9 cellular contexts compared by ENCODE assay signal in genomic region chr2:69779258-69779989, GRCh38. TPM values are rescaled to one million over a fixed set of nuclear protein-coding genes. Genes with fewer than 3 reads are reported as not detected.
A peak's percentile ranks its signal among the peaks of the same experiment; 100 is the strongest.
DNase-seq lines count a peak whose midpoint lies in the region; ATAC-seq and TF ChIP-seq lines count a peak whose summit lies in the region.
"Had no signal": no experiment of that assay in that cellular context is flagged by ENCODE, and none has a peak within 500 bp of the region (broad histone marks: within the 10 kb centered on the region; RNA-seq: fewer than 3 reads in every experiment).

No MANE protein-coding gene starts in this region.

- peak overlapping the region; percentile 26 for H3K4me2 ChIP-seq in hepatocyte

- H3K27me3 ChIP-seq in hepatocyte (no peaks in the 10 kb centered on the region), skeletal muscle tissue (ENCODE audit: control insufficient read depth in 3 of 3, insufficient read depth in 3 of 3, low read length in 3 of 3) (no peaks in the 10 kb centered on the region)

- H3K9me3 ChIP-seq in hepatocyte (ENCODE audit: low read depth) (no peaks in the 10 kb centered on the region), skeletal muscle tissue (ENCODE audit: control insufficient read depth in 3 of 3, low read length in 3 of 3) (peaks cover 0 to 3% (median 0%) of the 10 kb centered on the region in 3 donors)

- H3K9ac ChIP-seq in skeletal muscle tissue (ENCODE audit: low read depth in 1 of 3, low read length in 3 of 3): no peak overlapping the region

- no peaks in the 10 kb centered on the region for H3K9me2 ChIP-seq in hepatocyte (replicated peaks; ENCODE audit: insufficient read depth)

- DNase-seq in HS-5 (ENCODE audit: low read depth) (peak; percentile 51), hepatocyte (ENCODE audit: low spot score) (peak; percentile 56), NCI-H1694 (lab: John Stamatoyannopoulos, UW) (no peak)
- DNase-seq: activated naive CD4-positive, alpha-beta T cell treated with anti-CD3 and anti-CD28 coated beads, Interleukin-2, amount 10 ng/mL, durations not matched to agents 7 days and 5 days; GDM1 had no signal

- peaks cover 20% of the 10 kb centered on the region for H3K79me2 ChIP-seq in hepatocyte

- peak overlapping the region; percentile 96 for H3K27ac ChIP-seq in hepatocyte
- H3K27ac ChIP-seq in skeletal muscle tissue (ENCODE audit: low read depth, low read length): peak overlapping the region; percentile 21

- H2AFZ ChIP-seq in hepatocyte: no peak overlapping the region

- H4K20me1 ChIP-seq in hepatocyte (ENCODE audit: insufficient read depth, poor library complexity, severe bottlenecking): no peaks in the 10 kb centered on the region

- H3K36me3 ChIP-seq in hepatocyte (replicated peaks; ENCODE audit: insufficient read depth, low read depth): no peaks in the 10 kb centered on the region
- no peaks in the 10 kb centered on the region for H3K36me3 ChIP-seq in skeletal muscle tissue (ENCODE audit: control insufficient read depth in 3 of 3, insufficient read depth in 3 of 3, low read length in 3 of 3)

- no peak for TF ChIP-seq CTCF in hepatocyte (IDR thresholded peaks at IDR 0.05; ENCODE audit: poor library complexity)

- WGBS in hepatocyte (ENCODE audit: low lambda C conversion rate, missing lambda C conversion rate): 51% methylated on average over 5 of the region's 5 CpGs

- ATAC-seq in SK-N-SH treated with all-trans-retinoic acid at 6 μM for 48 hours (peak; percentile 65), HG02981 (IDR thresholded peaks at IDR 0.05; ENCODE audit: unreplicated experiment) (no peak), GM21717 (IDR thresholded peaks at IDR 0.05; ENCODE audit: unreplicated experiment) (no peak)

- no peak overlapping the region for H3K4me3 ChIP-seq in hepatocyte
- no peak overlapping the region for H3K4me3 ChIP-seq in skeletal muscle tissue (ENCODE audit: low read length in 3 of 3)

- H3K4me1 ChIP-seq in hepatocyte (ENCODE audit: insufficient read depth): peaks cover 43% of the 10 kb centered on the region
- H3K4me1 ChIP-seq in skeletal muscle tissue (ENCODE audit: control insufficient read depth in 3 of 3, insufficient read depth in 3 of 3, low read length in 3 of 3): peaks cover 6 to 28% (median 20%) of the 10 kb centered on the region in 3 donors

TF ChIP-seq in SK-N-SH treated with all-trans-retinoic acid at 6 μM for 48 hours, 23 proteins besides CTCF, POLR2A, EP300 and RAD21:
- TF ChIP-seq ISL1 (CRISPR knock-in tag; IDR thresholded peaks at IDR 0.05): peak; percentile 65
- no peak for TF ChIP-seq BACH2 (CRISPR knock-in tag; IDR thresholded peaks at IDR 0.05; ENCODE audit: borderline replicate concordance)
- TF ChIP-seq CSRNP3 (CRISPR knock-in tag; IDR thresholded peaks at IDR 0.05): no peak
- TF ChIP-seq ZNF565 (CRISPR knock-in tag; conservative IDR thresholded peaks at IDR 0.05; ENCODE audit: low read depth): no peak

RNA-seq across cellular contexts. Expression of gene ANXA4, which starts 37.5 kb away (rescaled TPM):
- 98.8 and 107 TPM in 2 replicates for total RNA-seq in hepatocyte
- 191 and 231 TPM in 2 replicates for polyA plus RNA-seq in hepatocyte
- 18.8 TPM for total RNA-seq in skeletal muscle tissue

RNA-seq across cellular contexts. Expression of gene GMCL1, which starts 50.0 kb away (rescaled TPM):
- total RNA-seq in hepatocyte (18.1 and 22.5 TPM in 2 replicates), skeletal muscle tissue (7.8 TPM)
- 17.9 and 18.8 TPM in 2 replicates for polyA plus RNA-seq in hepatocyte
